ENCODE assay signal across 1 cellular context in the genomic region with DNA sequence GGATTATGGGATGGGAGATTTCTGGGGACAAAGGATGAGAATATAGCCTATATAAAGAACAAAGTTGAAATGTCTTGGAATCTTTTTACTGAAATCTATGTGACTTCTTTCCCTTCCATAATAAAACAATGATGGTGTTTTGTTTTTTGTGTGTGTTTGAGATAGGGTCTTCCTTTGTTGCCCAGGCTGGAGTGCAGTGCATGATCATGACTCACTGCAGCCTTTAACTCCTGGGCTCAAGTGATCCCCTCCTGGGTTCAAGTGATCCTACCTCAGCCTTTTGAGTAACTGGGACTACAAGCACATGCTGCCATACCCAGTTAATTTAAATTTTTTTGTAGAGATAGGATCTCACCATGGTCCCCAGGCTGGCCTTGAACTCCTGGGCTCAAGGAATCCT.
A peak's percentile ranks its signal among the peaks of the same experiment; 100 is the strongest.
TF ChIP-seq lines count a peak whose summit lies in the region.

No MANE protein-coding gene starts in this region.

TF ChIP-seq in K562, 482 proteins besides CTCF, POLR2A, EP300 and RAD21 (continued from another document):
- TF ChIP-seq DPF2 (IDR thresholded peaks at IDR 0.05): 0 out of 2 replicates have a peak, but pooled peaks have one; percentile 42
- TF ChIP-seq, protein P1, sequence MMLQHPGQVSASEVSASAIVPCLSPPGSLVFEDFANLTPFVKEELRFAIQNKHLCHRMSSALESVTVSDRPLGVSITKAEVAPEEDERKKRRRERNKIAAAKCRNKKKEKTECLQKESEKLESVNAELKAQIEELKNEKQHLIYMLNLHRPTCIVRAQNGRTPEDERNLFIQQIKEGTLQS (IDR thresholded peaks at IDR 0.05): peak; percentile 34; the same call in 1 of the 2 replicates
- TF ChIP-seq, protein P1 (CRISPR knock-in tag; conservative IDR thresholded peaks at IDR 0.05): no peak
- TF ChIP-seq ZFPM2 (CRISPR knock-in tag; IDR thresholded peaks at IDR 0.05): no peak
- no peak for TF ChIP-seq IRF2 (CRISPR knock-in tag; IDR thresholded peaks at IDR 0.05)
